24 cellular contexts compared by ENCODE assay signal in the genomic region with DNA sequence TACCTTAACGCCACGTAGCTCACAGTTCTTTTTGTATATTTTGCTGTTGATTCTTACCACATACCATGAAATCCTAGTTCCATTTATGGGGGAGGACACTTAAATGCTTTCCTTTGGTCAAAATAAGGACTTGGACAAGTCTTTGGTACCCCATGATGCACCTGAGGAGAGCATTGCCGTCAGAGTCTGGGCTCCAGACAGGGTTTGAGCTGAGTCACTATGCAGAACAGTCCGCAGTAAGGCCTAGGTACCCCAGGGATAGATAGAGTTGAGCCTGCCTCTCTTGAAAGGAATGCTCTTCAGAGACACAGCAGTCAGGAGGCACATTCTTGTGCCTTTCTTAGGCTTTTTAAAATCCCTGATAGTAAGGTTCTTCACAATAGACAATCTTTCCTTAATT. TPM values are rescaled to one million over a fixed set of nuclear protein-coding genes. Genes with fewer than 3 reads are reported as not detected.
DNase-seq lines count a peak whose midpoint lies in the region; ATAC-seq and TF ChIP-seq lines count a peak whose summit lies in the region.
"Had no signal": no experiment of that assay in that cellular context is flagged by ENCODE, and none has a peak within 500 bp of the region (broad histone marks: within the 10 kb centered on the region; RNA-seq: fewer than 3 reads in every experiment).

No MANE protein-coding gene starts in this region.

- 16 to 52% methylated on average over 2 to 4 of the region's 4 CpGs for WGBS in ectodermal cell, 2 experiments
- 0 to 29% methylated on average over 2 of the region's 4 CpGs for WGBS in mesodermal cell (ENCODE audit: insufficient coverage in 2 of 2), 2 experiments

- H3K4me3 ChIP-seq in cardiac muscle cell (no peak overlapping the region), ectodermal cell (ENCODE audit: insufficient read depth, low read depth, low read length) (no peak overlapping the region), mesodermal cell (ENCODE audit: extremely low read depth, insufficient read depth, low read length, poor library complexity, severe bottlenecking) (no peak overlapping the region), upper lobe of right lung (no peak overlapping the region), osteoblast (ENCODE audit: insufficient read depth, low read length) (no peak overlapping the region)
- H3K4me3 ChIP-seq: colonic mucosa, GM23248, SJSA1 had no signal

- no peak overlapping the region for H2AFZ ChIP-seq in osteoblast (ENCODE audit: low read length)
- H2AFZ ChIP-seq: GM23248 had no signal

- no peaks in the 10 kb centered on the region for H4K20me1 ChIP-seq in osteoblast (ENCODE audit: insufficient read depth, low read length)

- H3K4me1 ChIP-seq in cardiac muscle cell (ENCODE audit: low read depth): peaks cover 64% of the 10 kb centered on the region
- H3K4me1 ChIP-seq in ectodermal cell (ENCODE audit: control insufficient read depth, insufficient read depth, low read length): peaks cover 29% of the 10 kb centered on the region
- H3K4me1 ChIP-seq in mesodermal cell (ENCODE audit: control insufficient read depth, insufficient read depth, low read length, poor library complexity, severe bottlenecking): peaks cover 63% of the 10 kb centered on the region
- peaks cover 6% of the 10 kb centered on the region for H3K4me1 ChIP-seq in upper lobe of right lung
- H3K4me1 ChIP-seq in osteoblast (ENCODE audit: insufficient read depth, low read length): peaks cover 7% of the 10 kb centered on the region
- H3K4me1 ChIP-seq: colonic mucosa had no signal

- no peaks in the 10 kb centered on the region for H3K79me2 ChIP-seq in osteoblast (ENCODE audit: insufficient read depth, low read length)

- H3K36me3 ChIP-seq in cardiac muscle cell (peaks cover 6% of the 10 kb centered on the region), ectodermal cell (ENCODE audit: control insufficient read depth, insufficient read depth, low read length) (no peaks in the 10 kb centered on the region), mesodermal cell (ENCODE audit: control insufficient read depth, insufficient read depth, low read length) (peaks cover 10% of the 10 kb centered on the region), upper lobe of right lung (no peaks in the 10 kb centered on the region), osteoblast (ENCODE audit: insufficient read depth, low read length) (no peaks in the 10 kb centered on the region)
- H3K36me3 ChIP-seq: colonic mucosa, SJSA1 had no signal

- H3K27me3 ChIP-seq in cardiac muscle cell (no peaks in the 10 kb centered on the region), ectodermal cell (ENCODE audit: control insufficient read depth, insufficient read depth, low read length, poor library complexity, severe bottlenecking) (no peaks in the 10 kb centered on the region), upper lobe of right lung (no peaks in the 10 kb centered on the region), osteoblast (ENCODE audit: insufficient read depth, low read length) (peaks cover under 1% of the 10 kb centered on the region)
- H3K27me3 ChIP-seq: colonic mucosa, SJSA1 had no signal

- H3K4me2 ChIP-seq in osteoblast (ENCODE audit: insufficient read depth, low read length): no peak overlapping the region

- intact Hi-C loops in Right ventricle myocardium inferior (cut with DNase I): loop anchor here (10.0 kb wide), 1 partner anchor 623 kb away; a partner anchor contains a TSS
- intact Hi-C loops in upper lobe of right lung (cut with DNase I): no loop called here

- ATAC-seq in Right ventricle myocardium inferior (no peak), upper lobe of right lung (peak; percentile 61), HG03045 (IDR thresholded peaks at IDR 0.05; ENCODE audit: unreplicated experiment) (no peak)
- ATAC-seq: naive thymus-derived CD8-positive, alpha-beta T cell; PC-3 had no signal

- H3K27ac ChIP-seq in cardiac muscle cell (peak overlapping the region; percentile 81), ectodermal cell (ENCODE audit: insufficient read depth, low read depth, low read length, poor library complexity, severe bottlenecking) (peak overlapping the region; percentile 52), mesodermal cell (ENCODE audit: low read depth, low read length, severe bottlenecking) (peak overlapping the region; percentile 71), upper lobe of right lung (no peak overlapping the region), osteoblast (ENCODE audit: low read depth, low read length) (no peak overlapping the region)
- H3K27ac ChIP-seq: C4-2B, colonic mucosa, GM23248, SJSA1 had no signal

- no peak for TF ChIP-seq CTCF in cardiac muscle cell (IDR thresholded peaks at IDR 0.05; ENCODE audit: low read depth, low read length)
- no peak for TF ChIP-seq CTCF in upper lobe of right lung (IDR thresholded peaks at IDR 0.05)
- no peak for TF ChIP-seq CTCF in osteoblast (IDR thresholded peaks at IDR 0.05; ENCODE audit: extremely low read depth, low read depth, low read length)

- peak in 1 of 2 donors; percentile 38 for DNase-seq in cardiac muscle cell (ENCODE audit: low read depth in 1 of 2, low spot score in 1 of 2)
- no peak for DNase-seq in Right ventricle myocardium inferior (ENCODE audit: missing footprints)
- DNase-seq in upper lobe of right lung: no peak
- no peak for DNase-seq in HK-2 (ENCODE audit: unreplicated experiment)
- no peak for DNase-seq in osteoblast (ENCODE audit: insufficient read length, low spot score, missing footprints)
- DNase-seq: activated CD4-positive, alpha-beta memory T cell treated with anti-CD3 and anti-CD28 coated beads, Interleukin-2, amount 10 ng/mL, durations not matched to agents 7 days and 5 days; DMS53; foreskin melanocyte; GM23248; immature natural killer cell; Kasumi-1; naive thymus-derived CD8-positive, alpha-beta T cell; NCI-H1105 treated with DMSO at 0.1 percent for 48 hours; NCI-H69; PC-3; T-helper 2 cell had no signal

- no peaks in the 10 kb centered on the region for H3K9me3 ChIP-seq in cardiac muscle cell (ENCODE audit: low read depth)
- H3K9me3 ChIP-seq in ectodermal cell (ENCODE audit: control insufficient read depth, low read length): no peaks in the 10 kb centered on the region
- H3K9me3 ChIP-seq in mesodermal cell (ENCODE audit: control insufficient read depth, low read length): no peaks in the 10 kb centered on the region
- no peaks in the 10 kb centered on the region for H3K9me3 ChIP-seq in upper lobe of right lung
- no peaks in the 10 kb centered on the region for H3K9me3 ChIP-seq in osteoblast (ENCODE audit: low read depth, low read length)
- H3K9me3 ChIP-seq: colonic mucosa, SJSA1 had no signal

RNA-seq across cellular contexts. Expression of a gene that starts 6.0 kb away (rescaled TPM):
- 15.5 and 20.0 TPM in 2 replicates for total RNA-seq in cardiac muscle cell
- polyA plus RNA-seq in cardiac muscle cell: 10.2 and 20.4 TPM in 2 replicates
- total RNA-seq in Right ventricle myocardium inferior: 5.6 TPM
- 19.1 TPM for polyA plus RNA-seq in ectodermal cell (2013, experiment 1 of 4)
- 22.5 TPM for polyA plus RNA-seq in ectodermal cell (2013, experiment 2 of 4)
- 9.5 TPM for polyA plus RNA-seq in ectodermal cell (2013, experiment 3 of 4)
- 10.8 TPM for polyA plus RNA-seq in ectodermal cell (2013, experiment 4 of 4)
- 4.7 TPM for polyA plus RNA-seq in mesodermal cell (2013, experiment 1 of 2)
- polyA plus RNA-seq in mesodermal cell (2013, experiment 2 of 2): 5.9 TPM
- 43.2 TPM for total RNA-seq in upper lobe of right lung
- 0.72 and 0.88 TPM in 2 replicates for total RNA-seq in osteoblast
- total RNA-seq: endothelial cell of umbilical vein, GM23248 had no signal

RNA-seq across cellular contexts. Expression of a gene that starts 46.0 kb away (rescaled TPM):
- total RNA-seq in cardiac muscle cell (3.0 and 3.8 TPM in 2 replicates), Right ventricle myocardium inferior (8.3 TPM), upper lobe of right lung (6.8 TPM), osteoblast (1.1 and 2.4 TPM in 2 replicates)
- 0.91 and 4.8 TPM in 2 replicates for polyA plus RNA-seq in cardiac muscle cell
- polyA plus RNA-seq in ectodermal cell (2013, experiment 1 of 4): 2.6 TPM
- polyA plus RNA-seq in ectodermal cell (2013, experiment 2 of 4): 1.9 TPM
- polyA plus RNA-seq in ectodermal cell (2013, experiment 3 of 4): 1.5 TPM
- polyA plus RNA-seq in ectodermal cell (2013, experiment 4 of 4): 2.1 TPM
- polyA plus RNA-seq in mesodermal cell (2013, experiment 1 of 2): 9.4 TPM
- polyA plus RNA-seq in mesodermal cell (2013, experiment 2 of 2): 10.0 TPM
- total RNA-seq: activated CD4-positive, alpha-beta memory T cell treated with anti-CD3 and anti-CD28 coated beads, Interleukin-2, amount 10 ng/mL, durations not matched to agents 7 days and 5 days; endothelial cell of umbilical vein; GM23248; naive thymus-derived CD8-positive, alpha-beta T cell; pulmonary artery endothelial cell had no signal
- polyA plus RNA-seq: endothelial cell of umbilical vein had no signal

RNA-seq across cellular contexts. Expression of a gene that starts 57.5 kb away (rescaled TPM):
- total RNA-seq in cardiac muscle cell (16.1 and 23.6 TPM in 2 replicates), Right ventricle myocardium inferior (1.8 TPM), upper lobe of right lung (4.3 TPM), osteoblast (2.4 and 2.9 TPM in 2 replicates)
- 26.1 and 31.8 TPM in 2 replicates for polyA plus RNA-seq in cardiac muscle cell
- polyA plus RNA-seq in ectodermal cell (2013, experiment 1 of 4): 21.6 TPM
- polyA plus RNA-seq in ectodermal cell (2013, experiment 2 of 4): 20.5 TPM
- 18.2 TPM for polyA plus RNA-seq in ectodermal cell (2013, experiment 3 of 4)
- polyA plus RNA-seq in ectodermal cell (2013, experiment 4 of 4): 18.8 TPM
- 15.4 TPM for polyA plus RNA-seq in mesodermal cell (2013, experiment 1 of 2)
- 12.2 TPM for polyA plus RNA-seq in mesodermal cell (2013, experiment 2 of 2)

Comparison
In these comparisons a context has a peak if more than half of its experiments do, and no peak if none do; other contexts are left out.
1. H3K27ac ChIP-seq: peak in cardiac muscle cell (single experiment), ectodermal cell (single experiment) and mesodermal cell (single experiment); none in upper lobe of right lung (single experiment) and osteoblast (single experiment).